ENCODE assay signal across 2 cellular contexts in genomic region chr2:9232166-9232479, GRCh38.
TF ChIP-seq lines count a peak whose summit lies in the region.

No MANE protein-coding gene starts in this region.

TF ChIP-seq in HCT116, 20 proteins besides CTCF, POLR2A, EP300 and RAD21:
- TF ChIP-seq SIN3A (IDR thresholded peaks at IDR 0.05; ENCODE audit: low read depth): no peak
- TF ChIP-seq ATF3 (IDR thresholded peaks at IDR 0.05): no peak

TF ChIP-seq in endothelial cell of umbilical vein, 7 proteins besides CTCF, POLR2A, EP300 and RAD21:
- no peak for TF ChIP-seq POLR2AphosphoS5 (IDR thresholded peaks at IDR 0.05; ENCODE audit: insufficient read depth, low read depth, low read length)
- TF ChIP-seq GATA2 (IDR thresholded peaks at IDR 0.05; ENCODE audit: insufficient read depth, insufficient read length, low read depth, low read length): no peak
- TF ChIP-seq JUN (IDR thresholded peaks at IDR 0.05; ENCODE audit: borderline replicate concordance, insufficient read depth, insufficient read length, low read depth): no peak
- no peak for TF ChIP-seq MAX (IDR thresholded peaks at IDR 0.05; ENCODE audit: insufficient read depth, insufficient read length)
- TF ChIP-seq MYC (IDR thresholded peaks at IDR 0.05; ENCODE audit: low read depth, low read length): no peak
- TF ChIP-seq FOS (IDR thresholded peaks at IDR 0.05; ENCODE audit: borderline replicate concordance, insufficient read depth, low read length): no peak
- TF ChIP-seq EZH2 (IDR thresholded peaks at IDR 0.05; ENCODE audit: borderline replicate concordance, low read depth, low read length, severe bottlenecking): no peak
